8 cellular contexts compared by ENCODE assay signal in the genomic region with DNA sequence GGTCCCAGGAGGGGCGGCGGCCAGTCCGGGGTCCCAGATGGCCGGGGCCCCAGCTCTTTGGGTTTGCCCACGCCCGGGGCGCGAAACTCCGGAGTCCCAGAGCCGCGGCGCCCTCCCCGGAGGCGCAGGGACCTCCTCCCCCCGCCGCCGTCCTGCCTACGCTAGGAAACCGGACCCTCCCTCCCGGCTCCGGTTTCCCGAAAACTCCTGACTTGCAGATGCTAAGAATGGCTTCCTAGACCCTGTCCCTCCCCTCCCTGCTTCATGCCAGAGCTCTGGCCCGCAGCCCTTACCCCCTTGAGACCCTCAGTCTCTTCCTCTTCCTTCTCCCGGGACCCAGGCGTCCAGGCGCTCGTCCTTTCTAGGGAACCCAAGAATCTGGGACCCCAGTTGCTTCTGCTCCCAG. TPM values are rescaled to one million over a fixed set of nuclear protein-coding genes. Genes with fewer than 3 reads are reported as not detected.
A peak's percentile ranks its signal among the peaks of the same experiment; 100 is the strongest.
DNase-seq lines count a peak whose midpoint lies in the region; ATAC-seq, FAIRE-seq and TF ChIP-seq lines count a peak whose summit lies in the region.

No MANE protein-coding gene starts in this region.

- H4K20me1 ChIP-seq in HCT116 (ENCODE audit: insufficient read depth): no peaks in the 10 kb centered on the region
- H4K20me1 ChIP-seq in HepG2 (ENCODE audit: insufficient read depth, low read length): no peaks in the 10 kb centered on the region

- peak overlapping the region; percentile 73 for H3K4me2 ChIP-seq in HCT116 (ENCODE audit: low read length)
- H3K4me2 ChIP-seq in HepG2 (ENCODE audit: low read depth, low read length): peak overlapping the region; percentile 95

- CTCF ChIA-PET in BJ (lab: Yijun Ruan, JAX) (interaction anchor here (1.5 kb wide), 1 partner anchor 25 kb away, joined by 3 read pairs; no protein-coding TSS in a partner anchor), HCT116 (lab: Charles Lee) (no interaction called here), HepG2 (lab: Yijun Ruan, JAX; ENCODE audit: low intra/inter-chr PET ratio, low total read pairs) (no interaction called here)

- peak overlapping the region; percentile 39 for H3K27ac Mint-ChIP-seq in activated naive CD8-positive, alpha-beta T cell treated with anti-CD3 and anti-CD28 coated beads, Interleukin-2, amount 50 U/mL, for 24 hours

- H3K27me3 ChIP-seq in BJ (ENCODE audit: control insufficient read depth, insufficient read depth, low read length) (peaks cover 9% of the 10 kb centered on the region), HCT116 (ENCODE audit: insufficient read depth, low read length) (no peaks in the 10 kb centered on the region), HepG2 (ENCODE audit: control insufficient read depth in 1 of 2, insufficient read depth in 2 of 2, low read length in 2 of 2) (peaks cover 9 to 23% of the 10 kb centered on the region in 2 experiments; a peak in 4 of 5 replicates)

- peaks cover 22% of the 10 kb centered on the region for H3K27me3 Mint-ChIP-seq in activated naive CD8-positive, alpha-beta T cell treated with anti-CD3 and anti-CD28 coated beads, Interleukin-2, amount 50 U/mL, for 24 hours

- TF ChIP-seq RAD21 in HCT116 (IDR thresholded peaks at IDR 0.05; ENCODE audit: low read depth): no peak
- no peak for TF ChIP-seq RAD21 in HepG2 (CRISPR knock-in tag; IDR thresholded peaks at IDR 0.05)

- TF ChIP-seq POLR2A in HCT116 (IDR thresholded peaks at IDR 0.05; ENCODE audit: borderline replicate concordance, extremely low read depth, insufficient read depth, insufficient read length) (no peak), HepG2 (IDR thresholded peaks at IDR 0.05; ENCODE audit: insufficient read depth in 1 of 2, low read depth in 2 of 2, low read length in 2 of 2) (no peak), GM12892 (IDR thresholded peaks at IDR 0.05; ENCODE audit: low read depth, low read length) (no peak; the same call in 1 of the 2 replicates)

- H3K79me2 ChIP-seq in HCT116 (ENCODE audit: insufficient read depth, low read length) (no peaks in the 10 kb centered on the region), HepG2 (ENCODE audit: insufficient read depth, low read length) (no peaks in the 10 kb centered on the region)

- ATAC-seq in HCT116 (no peak; the same call in 1 of the 2 replicates), HepG2 (no peak; the same call in 2 of the 3 replicates), GM19452 (IDR thresholded peaks at IDR 0.05; ENCODE audit: unreplicated experiment) (no peak)
- no peak for ATAC-seq in activated naive CD8-positive, alpha-beta T cell treated with anti-CD3 and anti-CD28 coated beads, Interleukin-2, amount 50 U/mL, for 24 hours

- H3K4me1 Mint-ChIP-seq in activated naive CD8-positive, alpha-beta T cell treated with anti-CD3 and anti-CD28 coated beads, Interleukin-2, amount 50 U/mL, for 24 hours: peaks cover 29% of the 10 kb centered on the region

- peaks cover 6 to 21% of the 10 kb centered on the region in 2 experiments for H3K4me1 ChIP-seq in HCT116 (ENCODE audit: control insufficient read depth in 1 of 2, insufficient read depth in 2 of 2, low read length in 2 of 2)
- peaks cover 10% of the 10 kb centered on the region for H3K4me1 ChIP-seq in HepG2 (ENCODE audit: insufficient read depth, low read length)

- FAIRE-seq in HepG2 (lab: Jason Lieb, UNC): no peak
- no peak for FAIRE-seq in urothelium cell line (lab: Jason Lieb, UNC)
- FAIRE-seq in GM12892 (lab: Jason Lieb, UNC): no peak

- H2AFZ ChIP-seq in HCT116 (ENCODE audit: low read depth, low read length, poor library complexity, severe bottlenecking): peak overlapping the region; percentile 45
- no peak overlapping the region for H2AFZ ChIP-seq in HepG2 (ENCODE audit: low read length)

- no peaks in the 10 kb centered on the region for H3K9me3 ChIP-seq in HCT116 (ENCODE audit: control insufficient read depth in 1 of 2, insufficient read depth in 1 of 2, low read depth in 1 of 2, low read length in 2 of 2)
- no peaks in the 10 kb centered on the region for H3K9me3 ChIP-seq in HepG2 (ENCODE audit: low read length)

- H3K9me3 Mint-ChIP-seq in activated naive CD8-positive, alpha-beta T cell treated with anti-CD3 and anti-CD28 coated beads, Interleukin-2, amount 50 U/mL, for 24 hours: no peaks in the 10 kb centered on the region

- peak overlapping the region; percentile 46 for H3K4me3 ChIP-seq in BJ (ENCODE audit: low read depth, low read length)
- peak overlapping the region; percentile 40 to 51 for H3K4me3 ChIP-seq in HCT116 (replicated peaks in 1 of 2; ENCODE audit: low read depth in 1 of 2, low read length in 2 of 2)
- peak overlapping the region; percentile 56 to 70 (median 56); a peak in 5 of 6 replicates for H3K4me3 ChIP-seq in HepG2 (replicated peaks in 1 of 3; ENCODE audit: insufficient read depth in 1 of 3, low read depth in 2 of 3, low read length in 3 of 3)

- in situ Hi-C loops in HepG2 (cut with HindIII; ENCODE audit: extremely low pct_ligation_motif_present, low pct_unique_long_range_greater_than_20kb): no loop called here

- WGBS in HepG2 (ENCODE audit: low lambda C conversion rate): 5% methylated on average over 21 of the region's 27 CpGs

- TF ChIP-seq CTCF in BJ (IDR thresholded peaks at IDR 0.05; ENCODE audit: insufficient read depth, low read depth, low read length) (no peak), HCT116 (IDR thresholded peaks at IDR 0.05 in 2 of 3, conservative IDR thresholded peaks at IDR 0.05 in 1 of 3; ENCODE audit: borderline replicate concordance in 1 of 3, insufficient read depth in 1 of 3, low read depth in 2 of 3, low read length in 2 of 3) (no peak), HepG2 (CRISPR knock-in tag; IDR thresholded peaks at IDR 0.05) (no peak)

- H3K36me3 Mint-ChIP-seq in activated naive CD8-positive, alpha-beta T cell treated with anti-CD3 and anti-CD28 coated beads, Interleukin-2, amount 50 U/mL, for 24 hours (ENCODE audit: low read depth): no peaks in the 10 kb centered on the region

- H3K9me2 ChIP-seq in HCT116 (ENCODE audit: insufficient read depth): no peaks in the 10 kb centered on the region

- peak overlapping the region; percentile 51 for H3K4me3 Mint-ChIP-seq in activated naive CD8-positive, alpha-beta T cell treated with anti-CD3 and anti-CD28 coated beads, Interleukin-2, amount 50 U/mL, for 24 hours

- POLR2A ChIA-PET in BJ (lab: Charles Lee) (no interaction called here), HCT116 (lab: Charles Lee) (no interaction called here), HepG2 (lab: Yijun Ruan, JAX) (no interaction called here)

- TF ChIP-seq EP300 in HepG2 (IDR thresholded peaks at IDR 0.05; ENCODE audit: low read depth in 2 of 2, low read length in 2 of 2) (no peak), HepG2 (CRISPR knock-in tag; IDR thresholded peaks at IDR 0.05; ENCODE audit: borderline replicate concordance) (no peak)

- H3K36me3 ChIP-seq in BJ (ENCODE audit: control insufficient read depth, insufficient read depth, low read length) (no peaks in the 10 kb centered on the region), HCT116 (ENCODE audit: control insufficient read depth in 1 of 2, insufficient read depth in 2 of 2, low read length in 2 of 2) (no peaks in the 10 kb centered on the region), HepG2 (replicated peaks in 1 of 2; ENCODE audit: control insufficient read depth in 1 of 2, insufficient read depth in 2 of 2, low read length in 2 of 2) (no peaks in the 10 kb centered on the region)

- H3K9ac ChIP-seq in HCT116 (ENCODE audit: low read length) (peak overlapping the region; percentile 35; the same call in 1 of the 2 replicates), HepG2 (ENCODE audit: insufficient read depth, low read depth, low read length) (peak overlapping the region; percentile 58)

- RAD21 ChIA-PET in HCT116 (lab: Charles Lee; ENCODE audit: low non-redundant PET in 1 of 2, low total read pairs in 2 of 2, uncharacterized antibody in 2 of 2, unreplicated experiment in 2 of 2): no interaction called here

- no TSS peak for BruUV-seq in HCT116 (replicated peaks; lab: Mats Ljungman, UMichigan)
- BruUV-seq in HepG2 (replicated peaks; lab: Mats Ljungman, UMichigan): no TSS peak

- intact Hi-C loops in HCT116 (cut with micrococcal nuclease) (no loop called here), HepG2 (cut with micrococcal nuclease; ENCODE audit: unreplicated experiment) (no loop called here)

- H3K27ac ChIP-seq in HCT116 (ENCODE audit: low read depth, low read length) (peak overlapping the region; percentile 32; the same call in 1 of the 2 replicates), HepG2 (ENCODE audit: extremely low read length, insufficient read depth, low read length) (no peak overlapping the region)

- DNase-seq in BJ (ENCODE audit: low read depth): no peak
- DNase-seq in HCT116 (ENCODE audit: low read depth, low spot score): no peak
- DNase-seq in activated naive CD8-positive, alpha-beta T cell treated with anti-CD3 and anti-CD28 coated beads, Interleukin-2, amount 50 U/mL, for 24 hours: no peak
- no peak for DNase-seq in HepG2 (ENCODE audit: low spot score)
- peak; percentile 35 for DNase-seq in urothelium cell line (ENCODE audit: low spot score)
- DNase-seq in GM12892 (ENCODE audit: insufficient read length): no peak
- no peak for DNase-seq in superior temporal gyrus (ENCODE audit: extremely low spot score)

RNA-seq across cellular contexts. Expression of a gene that starts 0.5 kb away (rescaled TPM):
- not detected in 2 replicates for polyA plus RNA-seq in BJ (2011; rRNA removed)
- polyA minus RNA-seq in BJ (2011; rRNA and poly(A)+ RNA removed): not detected in 2 replicates
- not detected for total RNA-seq in HCT116 (2021; ENCODE audit: unreplicated experiment)
- polyA plus RNA-seq in HCT116 (2012): 0.04 and 0.24 TPM in 2 replicates
- 0.67 TPM in 1 of 2 replicates, not detected in the other for total RNA-seq in HepG2 (2016; rRNA removed; fragmentation: Illumina TruSeq; extraction: Trizol)
- total RNA-seq in HepG2 (2016; cell fraction: cytosol; rRNA removed; fragmentation: Illumina TruSeq; extraction: Trizol; ENCODE audit: low read depth): not detected in 2 replicates
- not detected in 2 replicates for total RNA-seq in HepG2 (2016; cell fraction: insoluble cytoplasmic fraction; rRNA removed; fragmentation: Illumina TruSeq; extraction: Trizol)
- not detected in 2 replicates for total RNA-seq in HepG2 (2016; cell fraction: membrane; rRNA removed; fragmentation: Illumina TruSeq; extraction: Trizol)
- total RNA-seq in HepG2 (2016; cell fraction: nucleus; rRNA removed; fragmentation: Illumina TruSeq; extraction: Trizol): not detected in 2 replicates
- polyA plus RNA-seq in HepG2 (2011; rRNA removed): 0.01 TPM in 1 of 2 replicates, not detected in the other
- polyA plus RNA-seq in HepG2 (2011; cell fraction: cytosol; rRNA removed): 0.01 and 0.03 TPM in 2 replicates
- 0.05 and 0.24 TPM in 2 replicates for polyA plus RNA-seq in HepG2 (2011; cell fraction: nucleus; rRNA removed)
- polyA plus RNA-seq in HepG2 (2012): not detected in 2 replicates
- polyA plus RNA-seq in HepG2 (2016; cell fraction: cytosol; fragmentation: Illumina TruSeq; extraction: Trizol; ENCODE audit: low read depth): not detected in 2 replicates
- not detected in 2 replicates for polyA plus RNA-seq in HepG2 (2016; cell fraction: insoluble cytoplasmic fraction; fragmentation: Illumina TruSeq; extraction: Trizol; ENCODE audit: low read depth)
- not detected in 2 replicates for polyA plus RNA-seq in HepG2 (2016; cell fraction: membrane; fragmentation: Illumina TruSeq; extraction: Trizol; ENCODE audit: low read depth)
- not detected in 2 replicates for polyA plus RNA-seq in HepG2 (2016; cell fraction: nucleus; fragmentation: Illumina TruSeq; extraction: Trizol; ENCODE audit: insufficient read depth, low read depth)
- not detected in 2 replicates for polyA minus RNA-seq in HepG2 (2011; rRNA and poly(A)+ RNA removed; ENCODE audit: low replicate concordance)
- not detected in 2 replicates for polyA minus RNA-seq in HepG2 (2011; cell fraction: cytosol; rRNA and poly(A)+ RNA removed)
- not detected in 2 replicates for polyA minus RNA-seq in HepG2 (2011; cell fraction: nucleus; rRNA and poly(A)+ RNA removed)
- 1.2 TPM for polyA plus RNA-seq in GM12892 (2012; ENCODE audit: missing spikeins)

RNA-seq across cellular contexts. Expression of a gene that starts 13.5 kb away (rescaled TPM):
- polyA plus RNA-seq in BJ (2011; rRNA removed): not detected in 2 replicates
- polyA minus RNA-seq in BJ (2011; rRNA and poly(A)+ RNA removed): not detected in 2 replicates
- 0.96 TPM for total RNA-seq in HCT116 (2021; ENCODE audit: unreplicated experiment)
- 0.04 and 0.48 TPM in 2 replicates for polyA plus RNA-seq in HCT116 (2012)
- total RNA-seq in HepG2 (2016; rRNA removed; fragmentation: Illumina TruSeq; extraction: Trizol): 0.04 TPM in 1 of 2 replicates, not detected in the other
- not detected in 2 replicates for total RNA-seq in HepG2 (2016; cell fraction: cytosol; rRNA removed; fragmentation: Illumina TruSeq; extraction: Trizol; ENCODE audit: low read depth)
- total RNA-seq in HepG2 (2016; cell fraction: insoluble cytoplasmic fraction; rRNA removed; fragmentation: Illumina TruSeq; extraction: Trizol): 0.13 and 0.15 TPM in 2 replicates
- not detected in 2 replicates for total RNA-seq in HepG2 (2016; cell fraction: membrane; rRNA removed; fragmentation: Illumina TruSeq; extraction: Trizol)
- total RNA-seq in HepG2 (2016; cell fraction: nucleus; rRNA removed; fragmentation: Illumina TruSeq; extraction: Trizol): not detected in 2 replicates
- 0.04 TPM in 1 of 2 replicates, not detected in the other for polyA plus RNA-seq in HepG2 (2011; rRNA removed)
- not detected in 2 replicates for polyA plus RNA-seq in HepG2 (2011; cell fraction: cytosol; rRNA removed)
- 0.21 TPM in 1 of 2 replicates, not detected in the other for polyA plus RNA-seq in HepG2 (2011; cell fraction: nucleus; rRNA removed)
- not detected in 2 replicates for polyA plus RNA-seq in HepG2 (2012)
- polyA plus RNA-seq in HepG2 (2016; cell fraction: cytosol; fragmentation: Illumina TruSeq; extraction: Trizol; ENCODE audit: low read depth): 0.10 TPM in 1 of 2 replicates, not detected in the other
- polyA plus RNA-seq in HepG2 (2016; cell fraction: insoluble cytoplasmic fraction; fragmentation: Illumina TruSeq; extraction: Trizol; ENCODE audit: low read depth): not detected in 2 replicates
- polyA plus RNA-seq in HepG2 (2016; cell fraction: membrane; fragmentation: Illumina TruSeq; extraction: Trizol; ENCODE audit: low read depth): 0.07 TPM in 1 of 2 replicates, not detected in the other
- polyA plus RNA-seq in HepG2 (2016; cell fraction: nucleus; fragmentation: Illumina TruSeq; extraction: Trizol; ENCODE audit: insufficient read depth, low read depth): 0.53 TPM in 1 of 2 replicates, not detected in the other
- polyA minus RNA-seq in HepG2 (2011; rRNA and poly(A)+ RNA removed; ENCODE audit: low replicate concordance): 0.51 TPM in 1 of 2 replicates, not detected in the other
- not detected in 2 replicates for polyA minus RNA-seq in HepG2 (2011; cell fraction: cytosol; rRNA and poly(A)+ RNA removed)
- not detected in 2 replicates for polyA minus RNA-seq in HepG2 (2011; cell fraction: nucleus; rRNA and poly(A)+ RNA removed)
- polyA plus RNA-seq in GM12892 (2012; ENCODE audit: missing spikeins): 38.2 TPM

RNA-seq across cellular contexts. Expression of a gene that starts 44.1 kb away (rescaled TPM):
- polyA plus RNA-seq in BJ (2011; rRNA removed) (71.8 and 89.1 TPM in 2 replicates), HepG2 (2011; rRNA removed) (not detected in 2 replicates)
- 10.2 and 17.1 TPM in 2 replicates for polyA minus RNA-seq in BJ (2011; rRNA and poly(A)+ RNA removed)
- total RNA-seq in HCT116 (2021; ENCODE audit: unreplicated experiment) (92.4 TPM), HepG2 (2016; rRNA removed; fragmentation: Illumina TruSeq; extraction: Trizol) (not detected in 2 replicates)
- polyA plus RNA-seq in HCT116 (2012): 68.1 and 70.4 TPM in 2 replicates
- total RNA-seq in HepG2 (2016; cell fraction: cytosol; rRNA removed; fragmentation: Illumina TruSeq; extraction: Trizol; ENCODE audit: low read depth): not detected in 2 replicates
- not detected in 2 replicates for total RNA-seq in HepG2 (2016; cell fraction: insoluble cytoplasmic fraction; rRNA removed; fragmentation: Illumina TruSeq; extraction: Trizol)
- total RNA-seq in HepG2 (2016; cell fraction: membrane; rRNA removed; fragmentation: Illumina TruSeq; extraction: Trizol): not detected in 2 replicates
- not detected in 2 replicates for total RNA-seq in HepG2 (2016; cell fraction: nucleus; rRNA removed; fragmentation: Illumina TruSeq; extraction: Trizol)
- 0.04 TPM in 1 of 2 replicates, not detected in the other for polyA plus RNA-seq in HepG2 (2011; cell fraction: cytosol; rRNA removed)
- 0.19 TPM in 1 of 2 replicates, not detected in the other for polyA plus RNA-seq in HepG2 (2011; cell fraction: nucleus; rRNA removed)
- not detected in 2 replicates for polyA plus RNA-seq in HepG2 (2012)
- not detected in 2 replicates for polyA plus RNA-seq in HepG2 (2016; cell fraction: cytosol; fragmentation: Illumina TruSeq; extraction: Trizol; ENCODE audit: low read depth)
- not detected in 2 replicates for polyA plus RNA-seq in HepG2 (2016; cell fraction: insoluble cytoplasmic fraction; fragmentation: Illumina TruSeq; extraction: Trizol; ENCODE audit: low read depth)
- not detected in 2 replicates for polyA plus RNA-seq in HepG2 (2016; cell fraction: membrane; fragmentation: Illumina TruSeq; extraction: Trizol; ENCODE audit: low read depth)
- not detected in 2 replicates for polyA plus RNA-seq in HepG2 (2016; cell fraction: nucleus; fragmentation: Illumina TruSeq; extraction: Trizol; ENCODE audit: insufficient read depth, low read depth)
- 0.06 and 36.3 TPM in 2 replicates for polyA minus RNA-seq in HepG2 (2011; rRNA and poly(A)+ RNA removed; ENCODE audit: low replicate concordance)
- polyA minus RNA-seq in HepG2 (2011; cell fraction: cytosol; rRNA and poly(A)+ RNA removed): 0.69 and 2.2 TPM in 2 replicates
- polyA minus RNA-seq in HepG2 (2011; cell fraction: nucleus; rRNA and poly(A)+ RNA removed): 0.25 and 1.0 TPM in 2 replicates
- polyA plus RNA-seq in GM12892 (2012; ENCODE audit: missing spikeins): 15.9 TPM

RNA-seq across cellular contexts. Expression of a gene that starts 44.4 kb away (rescaled TPM):
- polyA plus RNA-seq in BJ (2011; rRNA removed) (0.26 and 0.56 TPM in 2 replicates), HepG2 (2011; rRNA removed) (not detected in 2 replicates)
- polyA minus RNA-seq in BJ (2011; rRNA and poly(A)+ RNA removed): 0.24 TPM in 1 of 2 replicates, not detected in the other
- total RNA-seq in HCT116 (2021; ENCODE audit: unreplicated experiment) (12.2 TPM), HepG2 (2016; rRNA removed; fragmentation: Illumina TruSeq; extraction: Trizol) (not detected in 2 replicates)
- polyA plus RNA-seq in HCT116 (2012): 19.2 and 19.3 TPM in 2 replicates
- not detected in 2 replicates for total RNA-seq in HepG2 (2016; cell fraction: cytosol; rRNA removed; fragmentation: Illumina TruSeq; extraction: Trizol; ENCODE audit: low read depth)
- not detected in 2 replicates for total RNA-seq in HepG2 (2016; cell fraction: insoluble cytoplasmic fraction; rRNA removed; fragmentation: Illumina TruSeq; extraction: Trizol)
- not detected in 2 replicates for total RNA-seq in HepG2 (2016; cell fraction: membrane; rRNA removed; fragmentation: Illumina TruSeq; extraction: Trizol)
- not detected in 2 replicates for total RNA-seq in HepG2 (2016; cell fraction: nucleus; rRNA removed; fragmentation: Illumina TruSeq; extraction: Trizol)
- not detected in 2 replicates for polyA plus RNA-seq in HepG2 (2011; cell fraction: cytosol; rRNA removed)
- polyA plus RNA-seq in HepG2 (2011; cell fraction: nucleus; rRNA removed): not detected in 2 replicates
- not detected in 2 replicates for polyA plus RNA-seq in HepG2 (2012)
- polyA plus RNA-seq in HepG2 (2016; cell fraction: cytosol; fragmentation: Illumina TruSeq; extraction: Trizol; ENCODE audit: low read depth): not detected in 2 replicates
- polyA plus RNA-seq in HepG2 (2016; cell fraction: insoluble cytoplasmic fraction; fragmentation: Illumina TruSeq; extraction: Trizol; ENCODE audit: low read depth): not detected in 2 replicates
- not detected in 2 replicates for polyA plus RNA-seq in HepG2 (2016; cell fraction: membrane; fragmentation: Illumina TruSeq; extraction: Trizol; ENCODE audit: low read depth)
- not detected in 2 replicates for polyA plus RNA-seq in HepG2 (2016; cell fraction: nucleus; fragmentation: Illumina TruSeq; extraction: Trizol; ENCODE audit: insufficient read depth, low read depth)
- 5.1 TPM in 1 of 2 replicates, not detected in the other for polyA minus RNA-seq in HepG2 (2011; rRNA and poly(A)+ RNA removed; ENCODE audit: low replicate concordance)
- not detected in 2 replicates for polyA minus RNA-seq in HepG2 (2011; cell fraction: cytosol; rRNA and poly(A)+ RNA removed)
- polyA minus RNA-seq in HepG2 (2011; cell fraction: nucleus; rRNA and poly(A)+ RNA removed): not detected in 2 replicates
- 0.70 TPM for polyA plus RNA-seq in GM12892 (2012; ENCODE audit: missing spikeins)

RNA-seq across cellular contexts. Expression of a gene that starts 48.1 kb away (rescaled TPM):
- polyA plus RNA-seq in BJ (2011; rRNA removed) (4.7 and 10.8 TPM in 2 replicates), HepG2 (2011; rRNA removed) (17.4 and 18.6 TPM in 2 replicates)
- 16.5 and 17.0 TPM in 2 replicates for polyA minus RNA-seq in BJ (2011; rRNA and poly(A)+ RNA removed)
- total RNA-seq in HCT116 (2021; ENCODE audit: unreplicated experiment) (122 TPM), HepG2 (2016; rRNA removed; fragmentation: Illumina TruSeq; extraction: Trizol) (39.5 and 54.0 TPM in 2 replicates)
- polyA plus RNA-seq in HCT116 (2012): 92.4 and 93.2 TPM in 2 replicates
- 15.4 and 20.6 TPM in 2 replicates for total RNA-seq in HepG2 (2016; cell fraction: cytosol; rRNA removed; fragmentation: Illumina TruSeq; extraction: Trizol; ENCODE audit: low read depth)
- 36.3 and 68.3 TPM in 2 replicates for total RNA-seq in HepG2 (2016; cell fraction: insoluble cytoplasmic fraction; rRNA removed; fragmentation: Illumina TruSeq; extraction: Trizol)
- total RNA-seq in HepG2 (2016; cell fraction: membrane; rRNA removed; fragmentation: Illumina TruSeq; extraction: Trizol): 13.4 and 21.6 TPM in 2 replicates
- 45.6 and 51.7 TPM in 2 replicates for total RNA-seq in HepG2 (2016; cell fraction: nucleus; rRNA removed; fragmentation: Illumina TruSeq; extraction: Trizol)
- 8.8 and 21.4 TPM in 2 replicates for polyA plus RNA-seq in HepG2 (2011; cell fraction: cytosol; rRNA removed)
- polyA plus RNA-seq in HepG2 (2011; cell fraction: nucleus; rRNA removed): 130 and 225 TPM in 2 replicates
- 15.4 and 19.9 TPM in 2 replicates for polyA plus RNA-seq in HepG2 (2012)
- polyA plus RNA-seq in HepG2 (2016; cell fraction: cytosol; fragmentation: Illumina TruSeq; extraction: Trizol; ENCODE audit: low read depth): 6.4 and 7.1 TPM in 2 replicates
- 26.1 and 31.2 TPM in 2 replicates for polyA plus RNA-seq in HepG2 (2016; cell fraction: insoluble cytoplasmic fraction; fragmentation: Illumina TruSeq; extraction: Trizol; ENCODE audit: low read depth)
- 9.7 and 12.0 TPM in 2 replicates for polyA plus RNA-seq in HepG2 (2016; cell fraction: membrane; fragmentation: Illumina TruSeq; extraction: Trizol; ENCODE audit: low read depth)
- 109 and 111 TPM in 2 replicates for polyA plus RNA-seq in HepG2 (2016; cell fraction: nucleus; fragmentation: Illumina TruSeq; extraction: Trizol; ENCODE audit: insufficient read depth, low read depth)
- polyA minus RNA-seq in HepG2 (2011; rRNA and poly(A)+ RNA removed; ENCODE audit: low replicate concordance): 74.3 and 134 TPM in 2 replicates
- 24.6 and 41.4 TPM in 2 replicates for polyA minus RNA-seq in HepG2 (2011; cell fraction: cytosol; rRNA and poly(A)+ RNA removed)
- polyA minus RNA-seq in HepG2 (2011; cell fraction: nucleus; rRNA and poly(A)+ RNA removed): 12.1 and 19.6 TPM in 2 replicates
- 28.7 TPM for polyA plus RNA-seq in GM12892 (2012; ENCODE audit: missing spikeins)

Comparison
In these comparisons a context has a peak if more than half of its experiments do, and no peak if none do; other contexts are left out.
1. RNA of a gene that starts 44.1 kb away (total RNA-seq): 92.4 TPM in HCT116 (single experiment); not detected in HepG2; every median in the first group is over 10 times any median in the second.
2. Peak in every context shown above with its lines, with median percentiles within 50 percentile points of each other: H3K4me3 ChIP-seq.